ENCODE assay signal across 8 cellular contexts in genomic region chr2:80499095-80499494, GRCh38.
DNase-seq lines count a peak whose midpoint lies in the region; ATAC-seq lines count a peak whose summit lies in the region.

No MANE protein-coding gene starts in this region.

- DNase-seq in DMS 273 treated with DMSO at 0.1 percent for 48 hours (lab: John Stamatoyannopoulos, UW): peak; percentile 6
- DNase-seq in M059J (ENCODE audit: low read depth): peak; percentile 54
- peak; percentile 64 for DNase-seq in astrocyte of the hippocampus (ENCODE audit: low read depth, low spot score)
- no peak for DNase-seq in left lobe of liver (ENCODE audit: low spot score)
- no peak for DNase-seq in NCI-H2029 treated with DMSO at 0.1 percent for 48 hours (lab: John Stamatoyannopoulos, UW)

- ATAC-seq in left lobe of liver (peak; percentile 73), GM19467 (IDR thresholded peaks at IDR 0.05; ENCODE audit: unreplicated experiment) (no peak), HG02763 (IDR thresholded peaks at IDR 0.05; ENCODE audit: unreplicated experiment) (no peak), GM21723 (IDR thresholded peaks at IDR 0.05; ENCODE audit: unreplicated experiment) (no peak)

Comparison
In these comparisons a context has a peak if more than half of its experiments do, and no peak if none do; other contexts are left out.
1. DNase-seq: peak in DMS 273 treated with DMSO at 0.1 percent for 48 hours (single experiment), M059J (single experiment) and astrocyte of the hippocampus (single experiment); none in left lobe of liver (single experiment) and NCI-H2029 treated with DMSO at 0.1 percent for 48 hours (single experiment).